In the genomic region with DNA sequence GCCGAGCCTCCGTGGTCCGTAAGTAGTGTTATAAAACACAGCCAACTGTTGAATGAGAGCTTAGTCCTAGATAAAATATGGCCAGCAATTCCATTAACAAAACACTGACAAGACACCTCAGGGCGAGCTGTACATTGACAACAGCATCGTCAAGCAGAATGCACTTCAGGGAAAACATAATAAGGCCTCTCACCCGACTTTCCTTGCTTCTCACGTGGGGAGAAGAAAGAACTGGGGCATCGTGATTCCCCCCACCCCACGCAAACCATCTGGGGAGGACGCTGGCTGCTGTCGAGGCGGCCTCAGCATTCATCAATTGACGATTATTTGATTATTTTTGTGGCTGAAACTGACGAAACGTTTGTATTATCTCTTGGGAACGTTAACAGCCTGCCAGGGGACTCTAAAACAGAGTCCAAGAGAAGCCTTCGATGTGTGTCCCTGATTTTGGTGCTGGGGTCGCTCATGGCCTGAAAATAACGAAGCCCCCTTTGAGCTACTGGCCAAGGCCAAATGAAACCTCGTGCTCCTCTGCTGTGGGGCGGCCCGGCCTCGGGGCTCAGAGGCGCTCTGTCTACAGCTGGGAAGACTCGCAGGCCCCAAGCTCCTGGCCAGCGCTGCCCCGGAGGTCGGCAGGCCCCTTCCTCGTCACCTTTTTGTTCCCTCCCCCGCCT, we compare ENCODE assay signal across 8 cellular contexts. TPM values are rescaled to one million over a fixed set of nuclear protein-coding genes. Genes with fewer than 3 reads are reported as not detected.
DNase-seq lines count a peak whose midpoint lies in the region; ATAC-seq, FAIRE-seq and TF ChIP-seq lines count a peak whose summit lies in the region.

No MANE protein-coding gene starts in this region.

- WGBS in A549 (ENCODE audit: missing lambda C conversion rate), result 43% methylated on average over 29 of the region's 30 CpGs

- peak overlapping the region; percentile 67 to 70 for H3K9ac ChIP-seq in colonic mucosa (ENCODE audit: low read depth in 2 of 2, low read length in 2 of 2)

- H3K27me3 ChIP-seq in colonic mucosa (no peaks in the 10 kb centered on the region), muscle layer of duodenum (ENCODE audit: low read depth, low read length) (no peaks in the 10 kb centered on the region)

- DNase-seq in A549 (ENCODE audit: low read depth in 1 of 2, low spot score in 1 of 2) (no peak), colonic mucosa (no peak), GM10266 (ENCODE audit: extremely low spot score) (no peak), NCI-H345 treated with DMSO at 0.1 percent for 48 hours (lab: John Stamatoyannopoulos, UW; ENCODE audit: unreplicated experiment) (no peak)
- DNase-seq in Jurkat, Clone E6-1 (ENCODE audit: low read depth, low spot score), result no peak

- H3K4me1 ChIP-seq in A549 (peaks cover 12% of the 10 kb centered on the region; the same call in 1 of the 3 replicates), colonic mucosa (peaks cover 7% of the 10 kb centered on the region), muscle layer of duodenum (ENCODE audit: control insufficient read depth in 1 of 2, insufficient read depth in 2 of 2, low read length in 2 of 2) (peaks cover 5 to 12% of the 10 kb centered on the region in 2 donors)

- POLR2A ChIA-PET in A549 (lab: Yijun Ruan, JAX), result interaction anchor here (0.6 to 1.4 kb wide), 8 partner anchors 23 to 186 kb away, joined by 3 to 9 read pairs (median 4); partner anchors contain the start of genes HSPA4 and SHROOM1

- CTCF ChIA-PET in A549 (lab: Yijun Ruan, JAX), result interaction anchor here (0.6 to 7.6 kb wide), 10 partner anchors 9 to 339 kb away, joined by 3 to 69 read pairs (median 5); partner anchors contain the start of gene SHROOM1

- H3K27ac ChIP-seq in A549 (peak overlapping the region; percentile 92 to 95), colonic mucosa (peak overlapping the region; percentile 83), muscle layer of duodenum (ENCODE audit: low read length) (peak overlapping the region; percentile 94)

- H3K36me3 ChIP-seq in colonic mucosa (no peaks in the 10 kb centered on the region), muscle layer of duodenum (ENCODE audit: control insufficient read depth in 1 of 2, insufficient read depth in 2 of 2, low read length in 2 of 2) (peaks cover 15 to 24% of the 10 kb centered on the region in 2 donors)

- TF ChIP-seq RAD21 in A549 (conservative IDR thresholded peaks at IDR 0.05 in 1 of 2, IDR thresholded peaks at IDR 0.05 in 1 of 2), result no peak

- H3K4me2 ChIP-seq in A549, result peak overlapping the region; percentile 92

- no peak for FAIRE-seq in A549 (lab: Jason Lieb, UNC)

- no peaks in the 10 kb centered on the region for H3K9me3 ChIP-seq in A549
- no peaks in the 10 kb centered on the region for H3K9me3 ChIP-seq in colonic mucosa
- no peaks in the 10 kb centered on the region for H3K9me3 ChIP-seq in muscle layer of duodenum (ENCODE audit: control insufficient read depth in 1 of 2, low read length in 2 of 2)

- TF ChIP-seq POLR2A in A549 (IDR thresholded peaks at IDR 0.05; ENCODE audit: low read length), result no peak

- TF ChIP-seq EP300 in A549 (IDR thresholded peaks at IDR 0.05), result no peak

- no peak for TF ChIP-seq CTCF in A549 (IDR thresholded peaks at IDR 0.05)
- no peak for TF ChIP-seq CTCF in colonic mucosa (IDR thresholded peaks at IDR 0.05)
- TF ChIP-seq CTCF in GM10266 (IDR thresholded peaks at IDR 0.05; ENCODE audit: control insufficient read depth, insufficient read depth, low read depth, missing control alignments), result no peak

- ATAC-seq in A549 (peak; percentile 60 to 71; a peak in 5 of 6 replicates), GM19397 (IDR thresholded peaks at IDR 0.05; ENCODE audit: unreplicated experiment) (peak; percentile 12), GM19467 (IDR thresholded peaks at IDR 0.05; ENCODE audit: unreplicated experiment) (no peak)

- intact Hi-C loops in colonic mucosa (cut with DNase I), result loop anchor here (5.0 kb wide), 1 partner anchor 34 kb away; the partner anchor contains the start of gene SHROOM1

- H3K4me3 ChIP-seq in A549 (peak overlapping the region; percentile 73), colonic mucosa (peak overlapping the region; percentile 72), muscle layer of duodenum (ENCODE audit: low read depth in 1 of 2, low read length in 2 of 2) (peak overlapping the region; percentile 89 to 96)
- H3K4me3 ChIP-seq in Jurkat, Clone E6-1 (ENCODE audit: low read length), result peak overlapping the region; percentile 95

TF ChIP-seq in A549, 52 proteins besides CTCF, POLR2A, EP300 and RAD21:
- TF ChIP-seq HEYL (CRISPR knock-in tag; IDR thresholded peaks at IDR 0.05), result no peak
- no peak for TF ChIP-seq HOXB5 (CRISPR knock-in tag; IDR thresholded peaks at IDR 0.05)
- no peak for TF ChIP-seq NPAS2 (CRISPR knock-in tag; IDR thresholded peaks at IDR 0.05; ENCODE audit: borderline replicate concordance)
- no peak for TF ChIP-seq RCOR1 (IDR thresholded peaks at IDR 0.05; ENCODE audit: low read depth, low read length)
- TF ChIP-seq ATOH8 (CRISPR knock-in tag; IDR thresholded peaks at IDR 0.05; ENCODE audit: low read depth), result 0 out of 2 replicates have a peak, but pooled peaks have one; percentile 54
- no peak for TF ChIP-seq RNF2 (IDR thresholded peaks at IDR 0.05; ENCODE audit: borderline replicate concordance, low read depth)
- TF ChIP-seq PHF8 (IDR thresholded peaks at IDR 0.05; ENCODE audit: borderline replicate concordance, low read depth), result peak; percentile 36; the same call in 1 of the 2 replicates
- no peak for TF ChIP-seq CBX2 (IDR thresholded peaks at IDR 0.05; ENCODE audit: borderline replicate concordance, low read depth)
- TF ChIP-seq USF2 (IDR thresholded peaks at IDR 0.05), result 0 out of 2 replicates have a peak, but pooled peaks have one; percentile 11
- TF ChIP-seq RFX5 (IDR thresholded peaks at IDR 0.05), result no peak
- peak; percentile 84; the same call in 1 of the 2 replicates for TF ChIP-seq TP53 (CRISPR knock-in tag; IDR thresholded peaks at IDR 0.05)
- no peak for TF ChIP-seq CBX8 (IDR thresholded peaks at IDR 0.05)
TF ChIP-seq in A549: peak in this region for 4.

RNA-seq across cellular contexts. Expression of gene GDF9, which starts 0.5 kb away (rescaled TPM):
- polyA plus RNA-seq in A549 (2011; rRNA removed), result 0.83 and 0.85 TPM in 2 replicates
- polyA plus RNA-seq in A549 (2012; cell fraction: cytosol; rRNA removed), result 0.24 and 0.31 TPM in 2 replicates
- 0.28 and 0.54 TPM in 2 replicates for polyA plus RNA-seq in A549 (2012; cell fraction: nucleus; rRNA removed)
- 0.25 to 0.49 TPM (median 0.37 TPM) in 3 replicates for polyA plus RNA-seq in A549 (2017; fragmentation: RNase III; extraction: RNeasy Plus Mini Kit Qiagen cat#74134 plus additional on column Dnase treatment)
- polyA minus RNA-seq in A549 (2011; rRNA and poly(A)+ RNA removed), result 0.25 and 0.34 TPM in 2 replicates
- polyA plus RNA-seq in Jurkat, Clone E6-1 (2012; ENCODE audit: insufficient read depth, insufficient read length), result 2.5 TPM
- total RNA-seq in colonic mucosa, result under 1 TPM; 0.64 to 0.69 TPM

RNA-seq across cellular contexts. Expression of gene UQCRQ, which starts 0.6 kb away (rescaled TPM):
- 497 and 500 TPM in 2 replicates for polyA plus RNA-seq in A549 (2011; rRNA removed)
- 596 and 681 TPM in 2 replicates for polyA plus RNA-seq in A549 (2012; cell fraction: cytosol; rRNA removed)
- polyA plus RNA-seq in A549 (2012; cell fraction: nucleus; rRNA removed), result 231 and 239 TPM in 2 replicates
- 424 to 448 TPM (median 441 TPM) in 3 replicates for polyA plus RNA-seq in A549 (2017; fragmentation: RNase III; extraction: RNeasy Plus Mini Kit Qiagen cat#74134 plus additional on column Dnase treatment)
- 25.3 and 26.6 TPM in 2 replicates for polyA minus RNA-seq in A549 (2011; rRNA and poly(A)+ RNA removed)
- 592 TPM for polyA plus RNA-seq in Jurkat, Clone E6-1 (2012; ENCODE audit: insufficient read depth, insufficient read length)
- 100 to 1,000 TPM; 885 to 920 TPM for total RNA-seq in colonic mucosa

RNA-seq across cellular contexts. Expression of gene LEAP2, which starts 7.7 kb away (rescaled TPM):
- 4.1 and 4.8 TPM in 2 replicates for polyA plus RNA-seq in A549 (2011; rRNA removed)
- polyA plus RNA-seq in A549 (2012; cell fraction: cytosol; rRNA removed), result 0.76 and 0.95 TPM in 2 replicates
- polyA plus RNA-seq in A549 (2012; cell fraction: nucleus; rRNA removed), result 2.8 and 3.7 TPM in 2 replicates
- 1.6 to 2.1 TPM (median 2.0 TPM) in 3 replicates for polyA plus RNA-seq in A549 (2017; fragmentation: RNase III; extraction: RNeasy Plus Mini Kit Qiagen cat#74134 plus additional on column Dnase treatment)
- 1.6 and 2.5 TPM in 2 replicates for polyA minus RNA-seq in A549 (2011; rRNA and poly(A)+ RNA removed)
- polyA plus RNA-seq in Jurkat, Clone E6-1 (2012; ENCODE audit: insufficient read depth, insufficient read length), result 3.3 TPM
- total RNA-seq in colonic mucosa, result 1 to 10 TPM; 3.6 to 7.7 TPM

RNA-seq across cellular contexts. Expression of gene SHROOM1, which starts 35.4 kb away (rescaled TPM):
- polyA plus RNA-seq in A549 (2011; rRNA removed), result 3.5 and 4.5 TPM in 2 replicates
- polyA plus RNA-seq in A549 (2012; cell fraction: cytosol; rRNA removed), result 7.9 and 10.9 TPM in 2 replicates
- 23.3 and 37.8 TPM in 2 replicates for polyA plus RNA-seq in A549 (2012; cell fraction: nucleus; rRNA removed)
- polyA plus RNA-seq in A549 (2017; fragmentation: RNase III; extraction: RNeasy Plus Mini Kit Qiagen cat#74134 plus additional on column Dnase treatment), result 5.4 to 7.2 TPM (median 6.0 TPM) in 3 replicates
- polyA minus RNA-seq in A549 (2011; rRNA and poly(A)+ RNA removed), result 4.6 and 5.0 TPM in 2 replicates
- 2.5 TPM for polyA plus RNA-seq in Jurkat, Clone E6-1 (2012; ENCODE audit: insufficient read depth, insufficient read length)
- total RNA-seq in colonic mucosa, result 10 to 100 TPM; 36.9 to 64.1 TPM

RNA-seq across cellular contexts. Expression of gene SOWAHA, which starts 52.7 kb away (rescaled TPM):
- 0.07 and 0.10 TPM in 2 replicates for polyA plus RNA-seq in A549 (2011; rRNA removed)
- polyA plus RNA-seq in A549 (2012; cell fraction: cytosol; rRNA removed), result 0.09 and 0.19 TPM in 2 replicates
- polyA plus RNA-seq in A549 (2012; cell fraction: nucleus; rRNA removed), result 0.05 and 0.18 TPM in 2 replicates
- 0.03 to 0.08 TPM (median 0.06 TPM) in 3 replicates for polyA plus RNA-seq in A549 (2017; fragmentation: RNase III; extraction: RNeasy Plus Mini Kit Qiagen cat#74134 plus additional on column Dnase treatment)
- 0.10 TPM in 1 of 2 replicates, not detected in the other for polyA minus RNA-seq in A549 (2011; rRNA and poly(A)+ RNA removed)
- 0.36 TPM for polyA plus RNA-seq in Jurkat, Clone E6-1 (2012; ENCODE audit: insufficient read depth, insufficient read length)
- 10 to 100 TPM; 12.4 to 30.7 TPM for total RNA-seq in colonic mucosa
